ENCODE assay signal across 7 cellular contexts in the genomic region with DNA sequence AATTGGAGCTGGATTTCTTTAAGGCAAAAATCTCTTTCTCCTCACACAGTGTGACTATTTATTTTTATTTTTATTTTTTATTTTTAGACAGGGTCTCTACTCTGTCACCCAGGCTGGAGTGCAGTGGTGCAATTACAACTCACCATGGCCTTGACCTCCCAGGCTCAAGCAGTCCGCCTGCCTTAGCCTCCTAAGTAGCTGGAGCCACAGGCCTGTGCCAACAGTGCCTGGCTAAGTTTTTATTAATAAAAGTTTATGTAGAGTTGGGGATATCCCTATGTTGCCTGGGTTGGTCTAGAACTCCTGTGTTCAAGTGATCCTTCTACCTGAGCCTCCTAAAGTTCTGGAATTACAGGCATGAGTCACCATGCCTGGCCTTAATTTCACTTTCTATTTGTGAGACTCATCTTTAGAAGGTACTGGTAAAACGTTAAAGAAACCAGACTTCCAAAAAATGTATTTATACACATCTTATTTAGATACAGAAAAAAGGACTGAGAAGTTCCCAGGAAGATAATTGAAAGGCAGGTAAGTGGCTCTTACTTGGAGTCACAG.
DNase-seq lines count a peak whose midpoint lies in the region; ATAC-seq and TF ChIP-seq lines count a peak whose summit lies in the region.
"Not testable (repeated sequence)": the region's sequence is repeated elsewhere in the genome, so short reads cannot be mapped to it uniquely, and the experiment has no call there.

No MANE protein-coding gene starts in this region.

- not testable (repeated sequence) for H3K4me3 Mint-ChIP-seq in activated CD8-positive, alpha-beta memory T cell treated with anti-CD3 and anti-CD28 coated beads, Interleukin-2, amount 10 ng/mL, durations not matched to agents 7 days and 5 days

- H3K36me3 Mint-ChIP-seq in activated CD8-positive, alpha-beta memory T cell treated with anti-CD3 and anti-CD28 coated beads, Interleukin-2, amount 10 ng/mL, durations not matched to agents 7 days and 5 days, result peaks cover 39% of the 10 kb centered on the region

- TF ChIP-seq CTCF in choroid plexus epithelial cell (conservative IDR thresholded peaks at IDR 0.05; ENCODE audit: low read depth, low read length), result not testable (repeated sequence)

- DNase-seq in M059J (ENCODE audit: low read depth) (peak; percentile 41), choroid plexus epithelial cell (ENCODE audit: low read depth) (peak; percentile 2)
- DNase-seq in activated CD8-positive, alpha-beta memory T cell treated with anti-CD3 and anti-CD28 coated beads, Interleukin-2, amount 10 ng/mL, durations not matched to agents 7 days and 5 days, result not testable (repeated sequence)

- H3K27ac Mint-ChIP-seq in activated CD8-positive, alpha-beta memory T cell treated with anti-CD3 and anti-CD28 coated beads, Interleukin-2, amount 10 ng/mL, durations not matched to agents 7 days and 5 days, result not testable (repeated sequence)

- ATAC-seq in GM18870 (IDR thresholded peaks at IDR 0.05; ENCODE audit: unreplicated experiment), result peak; percentile 54
- peak; percentile 55 for ATAC-seq in GM21423 (IDR thresholded peaks at IDR 0.05; ENCODE audit: unreplicated experiment)
- peak; percentile 70 for ATAC-seq in HG02610 (IDR thresholded peaks at IDR 0.05; ENCODE audit: unreplicated experiment)
- peak; percentile 50 for ATAC-seq in HG03108 (IDR thresholded peaks at IDR 0.05; ENCODE audit: unreplicated experiment)
- peak; percentile 33 for ATAC-seq in activated CD8-positive, alpha-beta memory T cell treated with anti-CD3 and anti-CD28 coated beads, Interleukin-2, amount 10 ng/mL, durations not matched to agents 7 days and 5 days

- CTCF ChIA-PET in activated CD8-positive, alpha-beta memory T cell treated with anti-CD3 and anti-CD28 coated beads, Interleukin-2, amount 10 ng/mL, durations not matched to agents 7 days and 5 days (lab: Charles Lee), result not testable (repeated sequence)

- H3K4me3 ChIP-seq in choroid plexus epithelial cell (ENCODE audit: low read depth, low read length), result not testable (repeated sequence)

- not testable (repeated sequence) for H3K27me3 Mint-ChIP-seq in activated CD8-positive, alpha-beta memory T cell treated with anti-CD3 and anti-CD28 coated beads, Interleukin-2, amount 10 ng/mL, durations not matched to agents 7 days and 5 days

- H3K9me3 Mint-ChIP-seq in activated CD8-positive, alpha-beta memory T cell treated with anti-CD3 and anti-CD28 coated beads, Interleukin-2, amount 10 ng/mL, durations not matched to agents 7 days and 5 days (ENCODE audit: low read depth), result not testable (repeated sequence)

- not testable (repeated sequence) for H3K4me1 Mint-ChIP-seq in activated CD8-positive, alpha-beta memory T cell treated with anti-CD3 and anti-CD28 coated beads, Interleukin-2, amount 10 ng/mL, durations not matched to agents 7 days and 5 days
